In genomic region chr3:107373896-107374295, GRCh38 we compare ENCODE assay signal across 20 cellular contexts. TPM values are rescaled to one million over a fixed set of nuclear protein-coding genes. Genes with fewer than 3 reads are reported as not detected.
DNase-seq lines count a peak whose midpoint lies in the region; ATAC-seq and TF ChIP-seq lines count a peak whose summit lies in the region.
"Had no signal": no experiment of that assay in that cellular context is flagged by ENCODE, and none has a peak within 500 bp of the region (broad histone marks: within the 10 kb centered on the region; RNA-seq: fewer than 3 reads in every experiment).

No MANE protein-coding gene starts in this region.

- TF ChIP-seq CTCF in PC-9 (conservative IDR thresholded peaks at IDR 0.05) (no peak), osteoblast (IDR thresholded peaks at IDR 0.05; ENCODE audit: extremely low read depth, low read depth, low read length) (no peak), WERI-Rb-1 (IDR thresholded peaks at IDR 0.05; ENCODE audit: low read depth, low read length) (no peak)

- H3K9me2 ChIP-seq in PC-9 (ENCODE audit: insufficient read depth) = no peaks in the 10 kb centered on the region; the same call in 1 of the 2 replicates

- no peaks in the 10 kb centered on the region for H3K27me3 ChIP-seq in PC-9 (ENCODE audit: insufficient read depth, low read depth)
- no peaks in the 10 kb centered on the region for H3K27me3 ChIP-seq in osteoblast (ENCODE audit: insufficient read depth, low read length)
- no peaks in the 10 kb centered on the region for H3K27me3 ChIP-seq in WERI-Rb-1 (ENCODE audit: insufficient read depth, low read depth, severe bottlenecking)
- no peaks in the 10 kb centered on the region for H3K27me3 ChIP-seq in right cardiac atrium (ENCODE audit: control insufficient read depth, insufficient read depth)

- H3K4me1 ChIP-seq in PC-9 (replicated peaks; ENCODE audit: insufficient read depth) (peaks cover 12% of the 10 kb centered on the region), osteoblast (ENCODE audit: insufficient read depth, low read length) (peaks cover 5% of the 10 kb centered on the region), right cardiac atrium (ENCODE audit: control insufficient read depth, insufficient read depth, low read length) (no peaks in the 10 kb centered on the region)
- H3K4me1 ChIP-seq: Caco-2 had no signal

- POLR2A ChIA-PET in PC-9 (lab: Charles Lee; ENCODE audit: unreplicated experiment) = no interaction called here

- H3K27ac ChIP-seq in PC-9 (no peak overlapping the region), osteoblast (ENCODE audit: low read depth, low read length) (no peak overlapping the region), WERI-Rb-1 (no peak overlapping the region), right cardiac atrium (ENCODE audit: low read length) (no peak overlapping the region)
- H3K27ac ChIP-seq: C4-2B had no signal

- no peaks in the 10 kb centered on the region for H3K79me2 ChIP-seq in PC-9 (ENCODE audit: low read depth)
- H3K79me2 ChIP-seq in osteoblast (ENCODE audit: insufficient read depth, low read length) = no peaks in the 10 kb centered on the region

- WGBS in right cardiac atrium = 68% methylated on average over 6 of the region's 6 CpGs

- H3K4me2 ChIP-seq in PC-9 = no peak overlapping the region
- H3K4me2 ChIP-seq in osteoblast (ENCODE audit: insufficient read depth, low read length) = no peak overlapping the region

- intact Hi-C loops in PC-9 (cut with micrococcal nuclease; ENCODE audit: unreplicated experiment) = no loop called here
- intact Hi-C loops in right cardiac atrium (cut with DNase I) = no loop called here

- H2AFZ ChIP-seq in PC-9 (peak overlapping the region; percentile 24; the same call in 1 of the 2 replicates), osteoblast (ENCODE audit: low read length) (peak overlapping the region; percentile 6)

- DNase-seq in PC-9 (no peak), dermis blood vessel endothelial cell (peak; percentile 32), osteoblast (ENCODE audit: insufficient read length, low spot score, missing footprints) (peak; percentile 55), WERI-Rb-1 (no peak), right cardiac atrium (no peak), NCI-H1048 (lab: John Stamatoyannopoulos, UW) (no peak)
- DNase-seq: ACHN; Caco-2; CD4-positive, alpha-beta T cell; DMS153; DMS79; GDM1; GOT3; H7; HFFc6; IMR-90 had no signal

- no TSS peak for BruUV-seq in PC-9 (replicated peaks; lab: Mats Ljungman, UMichigan)

- H4K20me1 ChIP-seq in PC-9 (ENCODE audit: insufficient read depth) = no peaks in the 10 kb centered on the region
- no peaks in the 10 kb centered on the region for H4K20me1 ChIP-seq in osteoblast (ENCODE audit: insufficient read depth, low read length)

- 0 out of 2 replicates have a peak, but pooled peaks cover 6% of the 10 kb centered on the region for H3F3A ChIP-seq in PC-9 (ENCODE audit: insufficient read depth, low read depth)

- CTCF ChIA-PET in PC-9 (lab: Charles Lee) = no interaction called here

- H3K4me3 ChIP-seq in PC-9 (no peak overlapping the region), osteoblast (ENCODE audit: insufficient read depth, low read length) (no peak overlapping the region), WERI-Rb-1 (ENCODE audit: low read depth, low read length) (no peak overlapping the region), right cardiac atrium (ENCODE audit: low read length) (no peak overlapping the region)

- H3K9me3 ChIP-seq in PC-9 (ENCODE audit: insufficient read depth, low read depth) (peaks cover 2% of the 10 kb centered on the region), osteoblast (ENCODE audit: low read depth, low read length) (no peaks in the 10 kb centered on the region), WERI-Rb-1 (ENCODE audit: severe bottlenecking) (no peaks in the 10 kb centered on the region), right cardiac atrium (ENCODE audit: control insufficient read depth, low read length) (no peaks in the 10 kb centered on the region)
- H3K9me3 ChIP-seq: Caco-2 had no signal

- no peaks in the 10 kb centered on the region for H3K36me3 ChIP-seq in PC-9 (ENCODE audit: low read depth)
- H3K36me3 ChIP-seq in osteoblast (ENCODE audit: insufficient read depth, low read length) = no peaks in the 10 kb centered on the region
- H3K36me3 ChIP-seq in WERI-Rb-1 = no peaks in the 10 kb centered on the region

- no peak for ATAC-seq in right cardiac atrium
- ATAC-seq: HCT116 had no signal

RNA-seq across cellular contexts. Expression of gene CCDC54, which starts 3.3 kb away (rescaled TPM):
- total RNA-seq in PC-9 (2021) = not detected in 2 replicates
- not detected in 2 replicates for total RNA-seq in dermis blood vessel endothelial cell
- not detected in 2 replicates for total RNA-seq in osteoblast
- not detected for total RNA-seq in right cardiac atrium
- not detected for polyA plus RNA-seq in right cardiac atrium
- total RNA-seq: Caco-2; CD4-positive, alpha-beta T cell; Daoy; H7; HFFc6; IMR-90 had no signal
- polyA plus RNA-seq: BJ, IMR-90 had no signal

Comparison
In these comparisons a context has a peak if more than half of its experiments do, and no peak if none do; other contexts are left out.
1. DNase-seq: peak in dermis blood vessel endothelial cell (single experiment) and osteoblast (single experiment); none in PC-9 (0 of 2), WERI-Rb-1 (single experiment), right cardiac atrium (0 of 3) and NCI-H1048 (single experiment).